In the genomic region with DNA sequence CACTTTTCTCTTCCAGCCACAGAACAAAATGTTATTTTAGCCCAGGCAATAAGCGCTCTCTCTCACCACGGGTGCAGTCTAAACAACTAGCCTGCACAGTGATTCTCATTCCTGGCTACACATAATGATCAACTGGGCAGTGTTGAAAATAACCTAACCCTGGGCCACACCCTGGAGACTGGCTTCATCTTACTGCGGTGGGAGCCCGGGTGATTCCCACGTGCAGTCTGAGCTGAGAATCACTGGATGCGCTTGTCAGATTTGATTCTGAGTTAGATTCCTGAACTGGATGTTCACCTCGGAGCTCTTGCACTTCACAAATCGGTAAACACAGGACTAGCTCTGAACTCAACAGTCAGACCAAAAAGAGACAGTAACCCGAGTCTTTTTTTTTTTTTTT, we compare ENCODE assay signal across 8 cellular contexts. TPM values are rescaled to one million over a fixed set of nuclear protein-coding genes. Genes with fewer than 3 reads are reported as not detected.
DNase-seq lines count a peak whose midpoint lies in the region; ATAC-seq and TF ChIP-seq lines count a peak whose summit lies in the region.

No MANE protein-coding gene starts in this region.

- H3K4me3 ChIP-seq in HL-60 (replicated peaks; ENCODE audit: insufficient read depth, low read length), result no peak overlapping the region
- H3K4me3 ChIP-seq in neuronal stem cell (ENCODE audit: low read length in 2 of 2), result no peak overlapping the region

- H3K9me3 ChIP-seq in neuronal stem cell (replicated peaks in 1 of 2; ENCODE audit: control insufficient read depth in 2 of 2, insufficient read depth in 1 of 2, low read depth in 1 of 2, low read length in 2 of 2), result peaks cover 0 to 5% of the 10 kb centered on the region in 2 donors

- H3K36me3 ChIP-seq in neuronal stem cell (replicated peaks in 1 of 2; ENCODE audit: control insufficient read depth in 2 of 2, insufficient read depth in 2 of 2, low read length in 2 of 2), result peaks cover 0 to 3% of the 10 kb centered on the region in 2 donors

- H2AFZ ChIP-seq in neuronal stem cell (ENCODE audit: low read length), result no peak overlapping the region

- no peaks in the 10 kb centered on the region for H3K79me1 ChIP-seq in neuronal stem cell (ENCODE audit: low read depth, low read length)

- no CpG with 5 or more reads among the region's 9 CpGs for WGBS in neuronal stem cell (ENCODE audit: extremely low coverage in 2 of 2, insufficient read length in 2 of 2, insufficient replicate concordance in 1 of 2), 2 donors

- no peak overlapping the region for H2BK5ac ChIP-seq in neuronal stem cell (ENCODE audit: low read length)

- no peak overlapping the region for H3K9ac ChIP-seq in neuronal stem cell (ENCODE audit: low read depth, low read length, poor library complexity)

- no peak for DNase-seq in HL-60 (ENCODE audit: low read depth in 1 of 2, low spot score in 1 of 2)
- peak; percentile 62 for DNase-seq in brain pericyte (ENCODE audit: low read depth, low spot score)
- no peak for DNase-seq in neuronal stem cell (ENCODE audit: low spot score)
- no peak for DNase-seq in NCI-H82 (lab: John Stamatoyannopoulos, UW)
- DNase-seq in NCI-H128 (lab: John Stamatoyannopoulos, UW; ENCODE audit: unreplicated experiment), result no peak
- DNase-seq in midbrain (lab: John Stamatoyannopoulos, UW), result no peak
- no peak for DNase-seq in NOMO-1 (lab: John Stamatoyannopoulos, UW; ENCODE audit: unreplicated experiment in 2 of 2)

- no peak overlapping the region for H3K14ac ChIP-seq in neuronal stem cell (ENCODE audit: low read length)

- H3K27me3 ChIP-seq in HL-60 (ENCODE audit: insufficient read depth, poor library complexity, severe bottlenecking) (no peaks in the 10 kb centered on the region), neuronal stem cell (ENCODE audit: control insufficient read depth in 3 of 3, insufficient read depth in 3 of 3, low read depth in 1 of 3, low read length in 3 of 3) (no peaks in the 10 kb centered on the region)

- no peak overlapping the region for H3K18ac ChIP-seq in neuronal stem cell (ENCODE audit: low read length)

- no peak overlapping the region for H3K4ac ChIP-seq in neuronal stem cell (ENCODE audit: low read length)

- no peak overlapping the region for H3K23ac ChIP-seq in neuronal stem cell (ENCODE audit: low read depth, low read length, poor library complexity)

- H3K4me1 ChIP-seq in neuronal stem cell (ENCODE audit: control insufficient read depth in 2 of 2, insufficient read depth in 1 of 2, low read depth in 1 of 2, low read length in 2 of 2), result peaks cover 0 to 9% of the 10 kb centered on the region in 2 donors

- no peak overlapping the region for H4K8ac ChIP-seq in neuronal stem cell (ENCODE audit: low read depth, low read length)

- H2BK12ac ChIP-seq in neuronal stem cell (ENCODE audit: low read length), result no peak overlapping the region

- ATAC-seq in GM18868 (IDR thresholded peaks at IDR 0.05; ENCODE audit: unreplicated experiment), result peak; percentile 3

- H2BK15ac ChIP-seq in neuronal stem cell (ENCODE audit: low read length), result no peak overlapping the region

- no peak overlapping the region for H2AK5ac ChIP-seq in neuronal stem cell (ENCODE audit: low read depth, low read length)

- H3K27ac ChIP-seq in HL-60 (replicated peaks) (peak overlapping the region; percentile 67), neuronal stem cell (replicated peaks; ENCODE audit: low read length) (peak overlapping the region; percentile 22)

- H4K91ac ChIP-seq in neuronal stem cell (ENCODE audit: low read depth, low read length, poor library complexity), result no peak overlapping the region

- H2BK120ac ChIP-seq in neuronal stem cell (ENCODE audit: low read depth, low read length), result no peak overlapping the region

- H3K4me2 ChIP-seq in neuronal stem cell (ENCODE audit: insufficient read depth, low read length, poor library complexity, severe bottlenecking), result no peak overlapping the region

- no peak for TF ChIP-seq CTCF in HL-60 (IDR thresholded peaks at IDR 0.05; ENCODE audit: insufficient read depth, low read length)

RNA-seq across cellular contexts. Expression of gene ZC3HAV1, which starts 14.9 kb away (rescaled TPM):
- 4.9 TPM for polyA plus RNA-seq in neuronal stem cell (2013, experiment 1 of 2)
- 5.3 TPM for polyA plus RNA-seq in neuronal stem cell (2013, experiment 2 of 2)

RNA-seq across cellular contexts. Expression of gene ZC3HAV1L, which starts 58.8 kb away (rescaled TPM):
- polyA plus RNA-seq in neuronal stem cell (2013, experiment 1 of 2), result 5.1 TPM
- 5.3 TPM for polyA plus RNA-seq in neuronal stem cell (2013, experiment 2 of 2)
